Comparison of ENCODE assay signal across 8 cellular contexts in the genomic region with DNA sequence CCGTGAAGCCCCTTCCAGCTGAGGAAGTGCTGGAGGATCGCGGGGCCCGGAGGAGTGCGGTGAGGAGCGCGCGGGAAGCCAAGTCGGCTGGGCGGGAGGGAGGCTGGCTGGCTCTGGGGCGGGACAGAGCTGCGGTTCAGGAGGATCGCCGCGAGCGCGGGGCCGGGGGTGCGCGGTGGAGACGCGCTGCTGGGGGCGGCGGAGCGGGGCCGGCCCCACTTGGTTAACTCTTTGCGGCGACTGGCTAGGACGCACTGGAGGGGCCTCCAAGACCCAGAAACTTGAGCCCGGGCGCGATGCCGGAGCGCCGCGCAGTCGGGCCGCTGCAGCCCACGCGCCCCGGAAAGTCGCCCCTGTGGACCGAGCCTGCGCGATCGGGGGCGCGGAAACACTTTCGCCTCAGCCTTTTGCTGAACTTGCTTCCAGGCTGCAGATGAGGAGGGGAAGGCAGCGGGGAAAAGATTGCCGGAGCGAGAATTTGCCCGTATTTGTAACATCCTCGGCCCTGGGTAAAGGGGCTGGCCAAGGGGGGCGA. TPM values are rescaled to one million over a fixed set of nuclear protein-coding genes. Genes with fewer than 3 reads are reported as not detected.
DNase-seq lines count a peak whose midpoint lies in the region; ATAC-seq and TF ChIP-seq lines count a peak whose summit lies in the region.

No MANE protein-coding gene starts in this region.

- POLR2A ChIA-PET in activated CD8-positive, alpha-beta T cell treated with anti-CD3 and anti-CD28 coated beads, Interleukin-2, amount 10 ng/mL, durations not matched to agents 7 days and 5 days (lab: Charles Lee), result interaction anchor here (0.7 to 1.5 kb wide), 2 partner anchors 43 to 89 kb away, joined by 3 read pairs; partner anchors contain the start of genes DCAF17 and METTL8

- H3K36me3 Mint-ChIP-seq in activated CD8-positive, alpha-beta T cell treated with anti-CD3 and anti-CD28 coated beads, Interleukin-2, amount 10 ng/mL, durations not matched to agents 7 days and 5 days (ENCODE audit: low read depth), result no peaks in the 10 kb centered on the region

- peaks cover 47% of the 10 kb centered on the region for H3K27me3 Mint-ChIP-seq in activated CD8-positive, alpha-beta T cell treated with anti-CD3 and anti-CD28 coated beads, Interleukin-2, amount 10 ng/mL, durations not matched to agents 7 days and 5 days (ENCODE audit: low read depth)

- no peaks in the 10 kb centered on the region for H3K27me3 ChIP-seq in neuron (ENCODE audit: insufficient read depth, low read length)

- ATAC-seq in GM18867 (IDR thresholded peaks at IDR 0.05; ENCODE audit: unreplicated experiment) (peak; percentile 35), HG03175 (IDR thresholded peaks at IDR 0.05; ENCODE audit: unreplicated experiment) (peak; percentile 27)
- ATAC-seq in activated CD8-positive, alpha-beta T cell treated with anti-CD3 and anti-CD28 coated beads, Interleukin-2, amount 10 ng/mL, durations not matched to agents 7 days and 5 days, result peak; percentile 68

- H3K4me1 ChIP-seq in neuron (ENCODE audit: insufficient read depth, low read length), result peaks cover 8% of the 10 kb centered on the region

- H3K36me3 ChIP-seq in neuron (ENCODE audit: insufficient read depth, low read length), result no peaks in the 10 kb centered on the region

- no peak for TF ChIP-seq CTCF in AG09309 (IDR thresholded peaks at IDR 0.05; ENCODE audit: control insufficient read depth, insufficient read depth, low read depth, low read length, missing control alignments)

- no peak overlapping the region for H3K27ac Mint-ChIP-seq in activated CD8-positive, alpha-beta T cell treated with anti-CD3 and anti-CD28 coated beads, Interleukin-2, amount 10 ng/mL, durations not matched to agents 7 days and 5 days

- peaks cover 17% of the 10 kb centered on the region for H3K4me1 Mint-ChIP-seq in activated CD8-positive, alpha-beta T cell treated with anti-CD3 and anti-CD28 coated beads, Interleukin-2, amount 10 ng/mL, durations not matched to agents 7 days and 5 days (ENCODE audit: low read depth)

- peak overlapping the region; percentile 84 for H3K4me3 Mint-ChIP-seq in activated CD8-positive, alpha-beta T cell treated with anti-CD3 and anti-CD28 coated beads, Interleukin-2, amount 10 ng/mL, durations not matched to agents 7 days and 5 days

- H3K9me3 Mint-ChIP-seq in activated CD8-positive, alpha-beta T cell treated with anti-CD3 and anti-CD28 coated beads, Interleukin-2, amount 10 ng/mL, durations not matched to agents 7 days and 5 days (ENCODE audit: insufficient read depth), result no peaks in the 10 kb centered on the region

- H3K4me3 ChIP-seq in AG09309 (ENCODE audit: control insufficient read depth, low read depth, low read length) (peak overlapping the region; percentile 82), neuron (ENCODE audit: low read length) (peak overlapping the region; percentile 92)

- CTCF ChIA-PET in activated CD8-positive, alpha-beta T cell treated with anti-CD3 and anti-CD28 coated beads, Interleukin-2, amount 10 ng/mL, durations not matched to agents 7 days and 5 days (lab: Charles Lee), result interaction anchor here (1.2 to 1.5 kb wide), 2 partner anchors 13 to 51 kb away, joined by 4 read pairs; no protein-coding TSS in a partner anchor

- peak overlapping the region; percentile 83 for H2AFZ ChIP-seq in neuron (ENCODE audit: low read depth, low read length)

- DNase-seq in AG09309 (ENCODE audit: low read depth), result no peak
- peak; percentile 28 for DNase-seq in activated CD8-positive, alpha-beta T cell treated with anti-CD3 and anti-CD28 coated beads, Interleukin-2, amount 10 ng/mL, durations not matched to agents 7 days and 5 days
- peak; percentile 57 for DNase-seq in globus pallidus (ENCODE audit: low spot score)
- DNase-seq in amniotic stem cell (lab: John Stamatoyannopoulos, UW), result no peak
- no peak for DNase-seq in effector CD4-positive, alpha-beta T cell

- H3K9me3 ChIP-seq in neuron (ENCODE audit: low read length), result no peaks in the 10 kb centered on the region

RNA-seq across cellular contexts. Expression of gene CYBRD1, which starts 0.6 kb away (rescaled TPM):
- 1 to 10 TPM; 1.2 to 1.4 TPM for total RNA-seq in activated CD8-positive, alpha-beta T cell treated with anti-CD3 and anti-CD28 coated beads, Interleukin-2, amount 10 ng/mL, durations not matched to agents 7 days and 5 days

Comparison
In these comparisons a context has a peak if more than half of its experiments do, and no peak if none do; other contexts are left out.
1. DNase-seq: peak in activated CD8-positive, alpha-beta T cell treated with anti-CD3 and anti-CD28 coated beads, Interleukin-2, amount 10 ng/mL, durations not matched to agents 7 days and 5 days (single experiment) and globus pallidus (single experiment); none in AG09309 (single experiment), amniotic stem cell (single experiment) and effector CD4-positive, alpha-beta T cell (single experiment).
2. Peak in every context shown above with its lines, with median percentiles within 50 percentile points of each other: ATAC-seq.